ENCODE assay signal across 17 cellular contexts in genomic region chr7:28984219-28984618, GRCh38. TPM values are rescaled to one million over a fixed set of nuclear protein-coding genes. Genes with fewer than 3 reads are reported as not detected.
A peak's percentile ranks its signal among the peaks of the same experiment; 100 is the strongest.
DNase-seq lines count a peak whose midpoint lies in the region; ATAC-seq and TF ChIP-seq lines count a peak whose summit lies in the region.
"Had no signal": no experiment of that assay in that cellular context is flagged by ENCODE, and none has a peak within 500 bp of the region (broad histone marks: within the 10 kb centered on the region; RNA-seq: fewer than 3 reads in every experiment).

No MANE protein-coding gene starts in this region.

- no peak overlapping the region for H3K23ac ChIP-seq in mesenchymal stem cell (ENCODE audit: low read length in 2 of 2)

- POLR2A ChIA-PET in MCF 10A (lab: Yijun Ruan, JAX): interaction anchor here (0.7 to 1.3 kb wide), 2 partner anchors 17 to 275 kb away, joined by 4 to 5 read pairs; no protein-coding TSS in a partner anchor

- H4K8ac ChIP-seq in mesenchymal stem cell (ENCODE audit: low read length): no peak overlapping the region

- H3K18ac ChIP-seq in mesenchymal stem cell (ENCODE audit: low read depth in 1 of 2, low read length in 2 of 2): peak overlapping the region in 1 of 2 experiments; percentile 91

- H2BK12ac ChIP-seq in mesenchymal stem cell (ENCODE audit: low read length in 2 of 2): peak overlapping the region; percentile 33 to 98

- no peak overlapping the region for H2BK5ac ChIP-seq in mesenchymal stem cell (ENCODE audit: low read depth, low read length, poor library complexity, severe bottlenecking)

- H3K27me3 ChIP-seq in mesenchymal stem cell (ENCODE audit: control insufficient read depth in 1 of 2, insufficient read depth in 1 of 2, low read length in 2 of 2) (peaks cover 0 to 7% of the 10 kb centered on the region in 2 experiments), upper lobe of right lung (no peaks in the 10 kb centered on the region)

- peak overlapping the region; percentile 21 for H2AK5ac ChIP-seq in mesenchymal stem cell (ENCODE audit: low read length, severe bottlenecking)

- H4K91ac ChIP-seq in mesenchymal stem cell (ENCODE audit: low read length): peak overlapping the region; percentile 79

- no peak overlapping the region for H3K27ac ChIP-seq in mesenchymal stem cell (ENCODE audit: low read length, poor library complexity, severe bottlenecking)
- H3K27ac ChIP-seq in upper lobe of right lung: no peak overlapping the region
- H3K27ac ChIP-seq: thoracic aorta had no signal

- H3K9ac ChIP-seq in mesenchymal stem cell (ENCODE audit: low read length): no peak overlapping the region

- no peak overlapping the region for H3K4me3 Mint-ChIP-seq in MCF 10A (ENCODE audit: unreplicated experiment)
- H3K4me3 Mint-ChIP-seq: activated naive CD8-positive, alpha-beta T cell treated with anti-CD3 and anti-CD28 coated beads, Interleukin-2, amount 50 U/mL, for 24 hours; stimulated activated effector memory CD8-positive, alpha-beta T cell treated with anti-CD3 and anti-CD28 coated beads, Interleukin-12 subunit alpha, Interleukin-12 subunit beta, amount 100 ng/mL, for 72 hours had no signal

- no peak overlapping the region for H2AFZ ChIP-seq in mesenchymal stem cell (ENCODE audit: low read depth, low read length)

- H3K9me3 Mint-ChIP-seq in MCF 10A (ENCODE audit: unreplicated experiment): peaks cover 14% of the 10 kb centered on the region
- H3K9me3 Mint-ChIP-seq: activated naive CD8-positive, alpha-beta T cell treated with anti-CD3 and anti-CD28 coated beads, Interleukin-2, amount 50 U/mL, for 24 hours; activated T-helper 2 cell treated with anti-CD3 and anti-CD28 coated beads, Interferon-gamma antibody, Interleukin-2, Interleukin-4, amounts not matched to agents 10 μg/mL and 5 μg/mL and 100 μg/mL, durations not matched to agents 14 hours and 24 hours and 36 hours; stimulated activated effector memory CD8-positive, alpha-beta T cell treated with anti-CD3 and anti-CD28 coated beads, Interleukin-12 subunit alpha, Interleukin-12 subunit beta, amount 100 ng/mL, for 72 hours had no signal

- TF ChIP-seq CTCF in MCF 10A (IDR thresholded peaks at IDR 0.05; ENCODE audit: unreplicated experiment) (no peak), upper lobe of right lung (IDR thresholded peaks at IDR 0.05) (no peak)

- H3K4me1 ChIP-seq in mesenchymal stem cell (ENCODE audit: control insufficient read depth, insufficient read depth, low read depth, low read length) (peaks cover 2% of the 10 kb centered on the region), upper lobe of right lung (peaks cover 26% of the 10 kb centered on the region)
- H3K4me1 ChIP-seq: BE2C had no signal

- no TSS peak for BruUV-seq in MCF 10A (replicated peaks; lab: Mats Ljungman, UMichigan)

- CTCF ChIA-PET in MCF 10A (lab: Yijun Ruan, JAX): interaction anchor here (0.7 kb wide), 1 partner anchor 61 kb away, joined by 3 read pairs; no protein-coding TSS in a partner anchor

- H3K9me3 ChIP-seq in mesenchymal stem cell (ENCODE audit: control insufficient read depth, low read length) (peaks cover 11% of the 10 kb centered on the region), upper lobe of right lung (no peaks in the 10 kb centered on the region)
- H3K9me3 ChIP-seq: BE2C, thoracic aorta had no signal

- H3K36me3 ChIP-seq in mesenchymal stem cell (ENCODE audit: control insufficient read depth in 1 of 2, insufficient read depth in 2 of 2, low read depth in 1 of 2, low read length in 2 of 2): no peaks in the 10 kb centered on the region
- no peaks in the 10 kb centered on the region for H3K36me3 ChIP-seq in upper lobe of right lung
- H3K36me3 ChIP-seq: BE2C, thoracic aorta had no signal

- no peaks in the 10 kb centered on the region for H3K79me1 ChIP-seq in mesenchymal stem cell (replicated peaks; ENCODE audit: low read length, poor library complexity, severe bottlenecking)

- H2BK120ac ChIP-seq in mesenchymal stem cell (ENCODE audit: low read depth, low read length): peak overlapping the region; percentile 77

- H2BK15ac ChIP-seq in mesenchymal stem cell (ENCODE audit: low read depth, poor library complexity, severe bottlenecking): no peak overlapping the region

- no peak overlapping the region for H3K4ac ChIP-seq in mesenchymal stem cell (ENCODE audit: low read depth in 1 of 2, low read length in 2 of 2)

- no peaks in the 10 kb centered on the region for H3K36me3 Mint-ChIP-seq in MCF 10A (ENCODE audit: insufficient read depth, unreplicated experiment)
- H3K36me3 Mint-ChIP-seq: stimulated activated effector memory CD8-positive, alpha-beta T cell treated with anti-CD3 and anti-CD28 coated beads, Interleukin-12 subunit alpha, Interleukin-12 subunit beta, amount 100 ng/mL, for 72 hours had no signal

- DNase-seq in NCI-H510A treated with DMSO at 0.1 percent for 48 hours (lab: John Stamatoyannopoulos, UW) (peak; percentile 10), NCI-H510A (lab: John Stamatoyannopoulos, UW) (no peak), MCF 10A (ENCODE audit: unreplicated experiment) (no peak), mesenchymal stem cell (no peak), upper lobe of right lung (no peak), NCI-H345 (lab: John Stamatoyannopoulos, UW) (no peak)
- no peak for DNase-seq in activated CD4-positive, alpha-beta T cell treated with anti-CD3 and anti-CD28 coated beads for 48 hours
- DNase-seq in stimulated activated CD4-positive, alpha-beta T cell treated with anti-CD3 and anti-CD28 coated beads, Interleukin-4, amount 100 ng/mL, for 24 hours: no peak
- DNase-seq: 8988T; activated naive CD8-positive, alpha-beta T cell treated with anti-CD3 and anti-CD28 coated beads, Interleukin-2, amount 50 U/mL, for 24 hours; NCI-H146; SHP77 had no signal

- ATAC-seq in upper lobe of right lung: peak; percentile 65
- ATAC-seq: activated CD4-positive, CD25-positive, alpha-beta regulatory T cell treated with anti-CD3 and anti-CD28 coated beads, Interleukin-2, amount 50 U/mL, for 24 hours; activated naive CD8-positive, alpha-beta T cell treated with anti-CD3 and anti-CD28 coated beads, Interleukin-2, amount 50 U/mL, for 24 hours; stimulated activated effector memory CD8-positive, alpha-beta T cell treated with anti-CD3 and anti-CD28 coated beads, Interleukin-12 subunit alpha, Interleukin-12 subunit beta, amount 100 ng/mL, for 72 hours had no signal

- no peak overlapping the region for H3K4me2 ChIP-seq in mesenchymal stem cell (ENCODE audit: low read length, poor library complexity, severe bottlenecking)

- H3K14ac ChIP-seq in mesenchymal stem cell (ENCODE audit: low read length in 2 of 2): no peak overlapping the region

- intact Hi-C loops in MCF 10A (cut with micrococcal nuclease) (no loop called here), upper lobe of right lung (cut with DNase I) (no loop called here)

- H3K4me3 ChIP-seq in mesenchymal stem cell (ENCODE audit: insufficient read depth in 1 of 2, low read depth in 1 of 2, low read length in 2 of 2) (no peak overlapping the region), upper lobe of right lung (no peak overlapping the region)
- H3K4me3 ChIP-seq: thoracic aorta had no signal

- peak overlapping the region; percentile 78 for H3K27ac Mint-ChIP-seq in MCF 10A (ENCODE audit: low read depth, unreplicated experiment)
- H3K27ac Mint-ChIP-seq: activated naive CD8-positive, alpha-beta T cell treated with anti-CD3 and anti-CD28 coated beads, Interleukin-2, amount 50 U/mL, for 24 hours; activated T-helper 2 cell treated with anti-CD3 and anti-CD28 coated beads, Interferon-gamma antibody, Interleukin-2, Interleukin-4, amounts not matched to agents 10 μg/mL and 5 μg/mL and 100 μg/mL, durations not matched to agents 14 hours and 24 hours and 36 hours; stimulated activated effector memory CD8-positive, alpha-beta T cell treated with anti-CD3 and anti-CD28 coated beads, Interleukin-12 subunit alpha, Interleukin-12 subunit beta, amount 100 ng/mL, for 72 hours had no signal

- H3K4me1 Mint-ChIP-seq in MCF 10A (ENCODE audit: insufficient read depth, unreplicated experiment): peaks cover 59% of the 10 kb centered on the region
- H3K4me1 Mint-ChIP-seq: activated naive CD8-positive, alpha-beta T cell treated with anti-CD3 and anti-CD28 coated beads, Interleukin-2, amount 50 U/mL, for 24 hours; stimulated activated effector memory CD8-positive, alpha-beta T cell treated with anti-CD3 and anti-CD28 coated beads, Interleukin-12 subunit alpha, Interleukin-12 subunit beta, amount 100 ng/mL, for 72 hours had no signal

- no peaks in the 10 kb centered on the region for H3K27me3 Mint-ChIP-seq in MCF 10A (ENCODE audit: insufficient read depth, unreplicated experiment)

RNA-seq across cellular contexts. Expression of gene TRIL, which starts 26.1 kb away (rescaled TPM):
- total RNA-seq in MCF 10A (2022) (not detected in 2 replicates), upper lobe of right lung (6.5 TPM)
- 6.3 TPM for polyA plus RNA-seq in mesenchymal stem cell (2013, experiment 1 of 2)
- 6.2 TPM for polyA plus RNA-seq in mesenchymal stem cell (2013, experiment 2 of 2)
- total RNA-seq: activated T-helper 2 cell treated with anti-CD3 and anti-CD28 coated beads, Interferon-gamma antibody, Interleukin-2, Interleukin-4, amounts not matched to agents 10 μg/mL and 5 μg/mL and 100 μg/mL, durations not matched to agents 14 hours and 24 hours and 36 hours had no signal
